In the genomic region with DNA sequence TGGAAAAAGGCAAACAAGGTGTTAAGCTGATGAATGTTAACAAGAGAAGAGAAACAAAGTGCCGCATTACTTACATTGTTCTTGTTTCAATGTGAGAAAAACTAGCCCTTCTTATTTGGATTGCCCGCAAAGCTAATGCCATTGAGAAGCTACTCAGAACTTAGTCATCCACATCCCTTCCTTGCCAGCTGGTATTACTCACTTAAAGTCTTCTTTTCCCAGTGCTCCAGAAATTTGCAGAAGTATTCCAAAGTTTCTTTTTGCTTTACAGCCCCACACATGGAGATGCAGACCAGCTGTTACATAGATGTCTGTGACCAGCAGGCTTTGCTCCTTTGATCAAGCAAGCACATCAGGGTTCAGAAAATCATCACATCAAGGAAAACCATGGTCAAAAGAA, we compare ENCODE assay signal across 29 cellular contexts.
DNase-seq lines count a peak whose midpoint lies in the region; ATAC-seq lines count a peak whose summit lies in the region.
"Had no signal": no experiment of that assay in that cellular context is flagged by ENCODE, and none has a peak within 500 bp of the region (broad histone marks: within the 10 kb centered on the region; RNA-seq: fewer than 3 reads in every experiment).

No MANE protein-coding gene starts in this region.

- ATAC-seq in GM19397 (IDR thresholded peaks at IDR 0.05; ENCODE audit: unreplicated experiment), result no peak
- no peak for ATAC-seq in activated T-cell treated with anti-CD3 and anti-CD28 coated beads, Interleukin-2, amount 50 U/mL, for 72 hours (replicated peaks in 1 of 2)
- ATAC-seq: activated T-cell treated with anti-CD3 and anti-CD28 coated beads, Interleukin-2, amount 50 U/mL, for 4 hours; gastrocnemius medialis; naive thymus-derived CD4-positive, alpha-beta T cell had no signal

- H3K4me1 Mint-ChIP-seq in activated naive CD4-positive, alpha-beta T cell treated with anti-CD3 and anti-CD28 coated beads for 36 hours (ENCODE audit: low read depth), result no peaks in the 10 kb centered on the region
- H3K4me1 Mint-ChIP-seq in activated T-cell treated with anti-CD3 and anti-CD28 coated beads, Interleukin-2, amount 50 U/mL, for 72 hours (ENCODE audit: low read depth), result no peaks in the 10 kb centered on the region
- H3K4me1 Mint-ChIP-seq: activated CD4-positive, alpha-beta T cell treated with anti-CD3 and anti-CD28 coated beads, Interleukin-2, amount 10 ng/mL, durations not matched to agents 24 days and 14 days; immature natural killer cell; naive thymus-derived CD4-positive, alpha-beta T cell had no signal

- DNase-seq in DMS53 (lab: John Stamatoyannopoulos, UW), result peak; percentile 29
- DNase-seq in HPDE6-E6E7 (ENCODE audit: extremely low spot score), result peak; percentile 9
- peak; percentile 38 for DNase-seq in astrocyte of the hippocampus (ENCODE audit: low read depth, low spot score)
- DNase-seq in left kidney (ENCODE audit: low read depth, low spot score), result peak; percentile 58
- no peak for DNase-seq in activated naive CD4-positive, alpha-beta T cell treated with anti-CD3 and anti-CD28 coated beads for 36 hours
- DNase-seq in DMS79 treated with DMSO at 0.1 percent for 48 hours (lab: John Stamatoyannopoulos, UW), result no peak
- DNase-seq in activated T-cell treated with anti-CD3 and anti-CD28 coated beads, Interleukin-2, amount 50 U/mL, for 72 hours, result no peak
- DNase-seq: activated CD4-positive, alpha-beta T cell treated with anti-CD3 and anti-CD28 coated beads, Interleukin-2, amount 10 ng/mL, durations not matched to agents 24 days and 14 days; activated T-cell treated with anti-CD3 and anti-CD28 coated beads, Interleukin-2, amount 50 U/mL, for 4 hours; brain microvascular endothelial cell; colonic mucosa; DMS153; effector CD8-positive, alpha-beta T cell; gastrocnemius medialis; GDM1; hippocampal formation; immature natural killer cell; KG1; midbrain; naive thymus-derived CD4-positive, alpha-beta T cell; NCI-H1417; NCI-H2081 treated with DMSO at 0.1 percent for 48 hours; NCI-H446; SIG-M5; spleen; stimulated activated CD4-positive, alpha-beta T cell treated with anti-CD3 and anti-CD28 coated beads, Interleukin-4, amount 100 ng/mL, for 1 hour; substantia nigra; T1000 had no signal

- H3K4me3 Mint-ChIP-seq in activated naive CD4-positive, alpha-beta T cell treated with anti-CD3 and anti-CD28 coated beads for 36 hours, result no peak overlapping the region
- H3K4me3 Mint-ChIP-seq in activated T-cell treated with anti-CD3 and anti-CD28 coated beads, Interleukin-2, amount 50 U/mL, for 72 hours, result no peak overlapping the region
- H3K4me3 Mint-ChIP-seq: activated CD4-positive, alpha-beta T cell treated with anti-CD3 and anti-CD28 coated beads, Interleukin-2, amount 10 ng/mL, durations not matched to agents 24 days and 14 days; activated T-cell treated with anti-CD3 and anti-CD28 coated beads, Interleukin-2, amount 50 U/mL, for 4 hours; immature natural killer cell; naive thymus-derived CD4-positive, alpha-beta T cell had no signal

- H3K9me3 Mint-ChIP-seq in activated naive CD4-positive, alpha-beta T cell treated with anti-CD3 and anti-CD28 coated beads for 36 hours, result peaks cover 3% of the 10 kb centered on the region
- peaks cover 3% of the 10 kb centered on the region in 2 donors for H3K9me3 Mint-ChIP-seq in activated T-cell treated with anti-CD3 and anti-CD28 coated beads, Interleukin-2, amount 50 U/mL, for 72 hours

- no peak overlapping the region for H3K27ac Mint-ChIP-seq in activated naive CD4-positive, alpha-beta T cell treated with anti-CD3 and anti-CD28 coated beads for 36 hours
- H3K27ac Mint-ChIP-seq in activated T-cell treated with anti-CD3 and anti-CD28 coated beads, Interleukin-2, amount 50 U/mL, for 72 hours, result no peak overlapping the region
- H3K27ac Mint-ChIP-seq: activated CD4-positive, alpha-beta T cell treated with anti-CD3 and anti-CD28 coated beads, Interleukin-2, amount 10 ng/mL, durations not matched to agents 24 days and 14 days; immature natural killer cell; naive thymus-derived CD4-positive, alpha-beta T cell had no signal

- no peaks in the 10 kb centered on the region for H3K36me3 Mint-ChIP-seq in activated naive CD4-positive, alpha-beta T cell treated with anti-CD3 and anti-CD28 coated beads for 36 hours (ENCODE audit: low read depth)
- H3K36me3 Mint-ChIP-seq in activated T-cell treated with anti-CD3 and anti-CD28 coated beads, Interleukin-2, amount 50 U/mL, for 72 hours (ENCODE audit: insufficient read depth in 2 of 2), result no peaks in the 10 kb centered on the region
- H3K36me3 Mint-ChIP-seq: immature natural killer cell; naive thymus-derived CD4-positive, alpha-beta T cell had no signal

- intact Hi-C loops in activated naive CD4-positive, alpha-beta T cell treated with anti-CD3 and anti-CD28 coated beads for 36 hours (cut with micrococcal nuclease), result no loop called here

- no peaks in the 10 kb centered on the region for H3K27me3 Mint-ChIP-seq in activated naive CD4-positive, alpha-beta T cell treated with anti-CD3 and anti-CD28 coated beads for 36 hours (ENCODE audit: low read depth)
- no peaks in the 10 kb centered on the region for H3K27me3 Mint-ChIP-seq in activated T-cell treated with anti-CD3 and anti-CD28 coated beads, Interleukin-2, amount 50 U/mL, for 72 hours (ENCODE audit: low read depth)
- H3K27me3 Mint-ChIP-seq: activated CD4-positive, alpha-beta T cell treated with anti-CD3 and anti-CD28 coated beads, Interleukin-2, amount 10 ng/mL, durations not matched to agents 24 days and 14 days; naive thymus-derived CD4-positive, alpha-beta T cell had no signal

- CTCF ChIA-PET in activated naive CD4-positive, alpha-beta T cell treated with anti-CD3 and anti-CD28 coated beads for 36 hours (lab: Charles Lee), result no interaction called here

Comparison
In these comparisons a context has a peak if more than half of its experiments do, and no peak if none do; other contexts are left out.
1. DNase-seq: peak in DMS53 (single experiment), HPDE6-E6E7 (single experiment), astrocyte of the hippocampus (single experiment) and left kidney (single experiment); none in activated naive CD4-positive, alpha-beta T cell treated with anti-CD3 and anti-CD28 coated beads for 36 hours (single experiment), DMS79 treated with DMSO at 0.1 percent for 48 hours (single experiment) and activated T-cell treated with anti-CD3 and anti-CD28 coated beads, Interleukin-2, amount 50 U/mL, for 72 hours (0 of 2).